ENCODE assay signal across 32 cellular contexts in genomic region chr10:67156239-67156638, GRCh38.
"Had no signal": no experiment of that assay in that cellular context is flagged by ENCODE, and none has a peak within 500 bp of the region (broad histone marks: within the 10 kb centered on the region; RNA-seq: fewer than 3 reads in every experiment).

No MANE protein-coding gene starts in this region.

- H3K4me1 ChIP-seq: heart right ventricle, left lung, neural progenitor cell, parathyroid adenoma, psoas muscle, right atrium auricular region, right lobe of liver, testis, thyroid gland, transverse colon, upper lobe of right lung had no signal

- H3K4me3 ChIP-seq: heart right ventricle, left lung, lung, neural progenitor cell, psoas muscle, right atrium auricular region, right lobe of liver, smooth muscle cell, testis, thyroid gland, transverse colon, upper lobe of right lung had no signal

- ATAC-seq: heart right ventricle; left colon; left lung; natural killer cell; psoas muscle; right lobe of liver; stimulated activated memory B cell treated with anti-CD40 and anti-IgM and Interleukin-4, amounts not matched to agents 10 μg/mL and 1 μg/mL and 100 μg/mL, for 72 hours; stimulated activated naive CD8-positive, alpha-beta T cell treated with anti-CD3 and anti-CD28 coated beads, Interleukin-15, amount 100 ng/mL, for 72 hours; upper lobe of right lung had no signal

- H3K27ac Mint-ChIP-seq: immature natural killer cell; mesothelial cell of epicardium; natural killer cell; nephron progenitor cell; neural progenitor cell; stimulated activated memory B cell treated with anti-CD40 and anti-IgM and Interleukin-4, amounts not matched to agents 10 μg/mL and 1 μg/mL and 100 μg/mL, for 72 hours had no signal

- H3K27me3 Mint-ChIP-seq: naive B cell; stimulated activated memory B cell treated with anti-CD40 and anti-IgM and Interleukin-4, amounts not matched to agents 10 μg/mL and 1 μg/mL and 100 μg/mL, for 72 hours; stimulated activated naive CD8-positive, alpha-beta T cell treated with anti-CD3 and anti-CD28 coated beads, Interleukin-15, amount 100 ng/mL, for 72 hours had no signal

- H2AFZ ChIP-seq: neural progenitor cell, parathyroid adenoma had no signal

- H3K4me1 Mint-ChIP-seq: immature natural killer cell; naive B cell; natural killer cell; nephron progenitor cell; neural progenitor cell; stimulated activated memory B cell treated with anti-CD40 and anti-IgM and Interleukin-4, amounts not matched to agents 10 μg/mL and 1 μg/mL and 100 μg/mL, for 72 hours; stimulated activated naive CD8-positive, alpha-beta T cell treated with anti-CD3 and anti-CD28 coated beads, Interleukin-15, amount 100 ng/mL, for 72 hours had no signal

- H3K4me3 Mint-ChIP-seq: immature natural killer cell; mesothelial cell of epicardium; naive B cell; natural killer cell; nephron progenitor cell; neural progenitor cell; stimulated activated memory B cell treated with anti-CD40 and anti-IgM and Interleukin-4, amounts not matched to agents 10 μg/mL and 1 μg/mL and 100 μg/mL, for 72 hours; stimulated activated naive CD8-positive, alpha-beta T cell treated with anti-CD3 and anti-CD28 coated beads, Interleukin-15, amount 100 ng/mL, for 72 hours had no signal

- H3K36me3 ChIP-seq: heart right ventricle, left lung, neural progenitor cell, neutrophil, right atrium auricular region, right lobe of liver, thyroid gland, transverse colon, upper lobe of right lung had no signal

- H3K27ac ChIP-seq: heart right ventricle, left lung, neural progenitor cell, neutrophil, parathyroid adenoma, psoas muscle, right atrium auricular region, right lobe of liver, testis, thyroid gland, transverse colon, upper lobe of right lung had no signal

- H3K27me3 ChIP-seq: heart right ventricle, left lung, neural progenitor cell, neutrophil, right atrium auricular region, right lobe of liver, testis, thyroid gland, transverse colon, upper lobe of right lung had no signal

- H3K4me2 ChIP-seq: neural progenitor cell, smooth muscle cell had no signal

- H3K9me3 Mint-ChIP-seq: nephron progenitor cell had no signal

- H3K79me2 ChIP-seq: parathyroid adenoma had no signal

- H3K9me3 ChIP-seq: neutrophil, psoas muscle, right atrium auricular region, right lobe of liver, testis, thyroid gland, transverse colon, upper lobe of right lung had no signal

- H3K36me3 Mint-ChIP-seq: immature natural killer cell; naive B cell; natural killer cell; neural progenitor cell; stimulated activated memory B cell treated with anti-CD40 and anti-IgM and Interleukin-4, amounts not matched to agents 10 μg/mL and 1 μg/mL and 100 μg/mL, for 72 hours had no signal

- DNase-seq: heart right ventricle; hippocampal formation; immature natural killer cell; kidney; left colon; left lung; mesendoderm; naive B cell; natural killer cell; nephron progenitor cell; occipital lobe; psoas muscle; right lobe of liver; stimulated activated CD4-positive, alpha-beta T cell treated with anti-CD3 and anti-CD28 coated beads, Interleukin-1b, Interleukin-23, amount 100 ng/mL, for 48 hours; stimulated activated CD4-positive, alpha-beta T cell treated with anti-CD3 and anti-CD28 coated beads, Interleukin-2, amount 100 ng/mL, for 48 hours; stimulated activated CD4-positive, alpha-beta T cell treated with anti-CD3 and anti-CD28 coated beads, Interleukin-4, amount 100 ng/mL, for 4 hours; stimulated activated CD8-positive, alpha-beta memory T cell treated with anti-CD3 and anti-CD28 coated beads, Interleukin-4, amount 100 ng/mL, for 48 hours; stimulated activated naive CD4-positive, alpha-beta T cell treated with Interleukin-2 at 50 U/mL for 16 hours; stimulated activated naive CD8-positive, alpha-beta T cell treated with anti-CD3 and anti-CD28 coated beads, Interleukin-15, amount 100 ng/mL, for 72 hours; substantia nigra; testis; thyroid gland; transverse colon; upper lobe of right lung had no signal
